ENCODE assay signal across 1 cellular context in genomic region chr12:52946797-52947547, GRCh38.
TF ChIP-seq lines count a peak whose summit lies in the region.

No MANE protein-coding gene starts in this region.

TF ChIP-seq in A549, 52 proteins besides CTCF, POLR2A, EP300 and RAD21 (continued from another document):
- TF ChIP-seq BHLHE40 (IDR thresholded peaks at IDR 0.05; ENCODE audit: low read depth, low read length): no peak
- TF ChIP-seq MAZ (IDR thresholded peaks at IDR 0.05; ENCODE audit: borderline replicate concordance, low read depth, low read length): no peak
- 0 out of 3 replicates have a peak, but pooled peaks have one; percentile 6 for TF ChIP-seq SMC3 (IDR thresholded peaks at IDR 0.05)
- no peak for TF ChIP-seq ZC3H11A (IDR thresholded peaks at IDR 0.05)
- TF ChIP-seq PHF8 (IDR thresholded peaks at IDR 0.05; ENCODE audit: borderline replicate concordance, low read depth): no peak
